In the genomic region with DNA sequence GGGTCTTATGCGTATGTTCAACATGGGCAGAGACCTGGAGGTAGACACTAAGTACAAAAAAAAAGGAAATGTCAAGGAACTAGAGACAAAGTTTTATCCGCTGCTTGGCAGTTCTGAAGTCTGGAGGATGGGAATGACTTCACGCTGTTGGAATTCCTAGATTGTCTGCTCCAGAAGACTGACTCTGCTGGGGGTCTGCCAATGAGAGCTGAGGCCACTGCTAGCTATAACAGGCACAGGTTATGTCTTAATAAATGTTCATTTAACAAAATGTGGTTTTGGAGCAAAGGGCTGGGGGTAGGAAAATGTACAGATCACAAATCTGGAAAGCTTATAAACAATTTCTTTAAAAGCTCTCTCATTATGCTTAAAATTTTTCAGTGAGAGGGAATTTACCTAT, we compare ENCODE assay signal across 16 cellular contexts. TPM values are rescaled to one million over a fixed set of nuclear protein-coding genes. Genes with fewer than 3 reads are reported as not detected.
A peak's percentile ranks its signal among the peaks of the same experiment; 100 is the strongest.
DNase-seq lines count a peak whose midpoint lies in the region; ATAC-seq and TF ChIP-seq lines count a peak whose summit lies in the region.
"Had no signal": no experiment of that assay in that cellular context is flagged by ENCODE, and none has a peak within 500 bp of the region (broad histone marks: within the 10 kb centered on the region; RNA-seq: fewer than 3 reads in every experiment).

No MANE protein-coding gene starts in this region.

- no peaks in the 10 kb centered on the region for H3K9me3 ChIP-seq in colonic mucosa

- intact Hi-C loops in left cardiac atrium (cut with DNase I), result no loop called here
- intact Hi-C loops in Right ventricle myocardium inferior (cut with DNase I), result no loop called here
- intact Hi-C loops in colonic mucosa (cut with DNase I), result no loop called here

- no peak overlapping the region for H3K27ac ChIP-seq in caudate nucleus (ENCODE audit: low read depth, low read length)
- no peak overlapping the region for H3K27ac ChIP-seq in colonic mucosa
- H3K27ac ChIP-seq: cardiac muscle cell had no signal

- no peaks in the 10 kb centered on the region for H3K27me3 ChIP-seq in colonic mucosa
- H3K27me3 ChIP-seq: cardiac muscle cell had no signal

- peaks cover 2% of the 10 kb centered on the region for H3K36me3 Mint-ChIP-seq in effector memory CD8-positive, alpha-beta T cell (ENCODE audit: insufficient read depth)

- H3K9ac ChIP-seq in colonic mucosa (ENCODE audit: low read depth in 2 of 2, low read length in 2 of 2), result no peak overlapping the region

- no peaks in the 10 kb centered on the region for H3K36me3 ChIP-seq in colonic mucosa
- H3K36me3 ChIP-seq: cardiac muscle cell had no signal

- H3K27ac Mint-ChIP-seq in effector memory CD8-positive, alpha-beta T cell, result no peak overlapping the region

- ATAC-seq in left cardiac atrium (peak; percentile 75 to 78), Right ventricle myocardium inferior (no peak)
- ATAC-seq in effector memory CD8-positive, alpha-beta T cell (replicated peaks), result no peak
- ATAC-seq: activated T-cell treated with anti-CD3 and anti-CD28 coated beads, Interleukin-2, amount 50 U/mL, for 4 hours had no signal

- DNase-seq in left cardiac atrium (no peak), Right ventricle myocardium inferior (ENCODE audit: missing footprints) (no peak), astrocyte of the hippocampus (ENCODE audit: low read depth, low spot score) (peak; percentile 92), medulla oblongata (ENCODE audit: extremely low spot score) (peak; percentile 22), GDM1 (lab: John Stamatoyannopoulos, UW) (no peak), caudate nucleus (lab: John Stamatoyannopoulos, UW) (no peak), colonic mucosa (no peak)
- DNase-seq in effector memory CD8-positive, alpha-beta T cell, result no peak
- DNase-seq: activated CD4-positive, CD25-positive, alpha-beta regulatory T cell treated with anti-CD3 and anti-CD28 coated beads, Interleukin-2, amount 50 U/mL, for 72 hours; activated T-cell treated with anti-CD3 and anti-CD28 coated beads, Interleukin-2, amount 50 U/mL, for 4 hours; DMS79 treated with DMSO at 0.1 percent for 48 hours; NCI-H1105 treated with DMSO at 0.1 percent for 48 hours had no signal

- TF ChIP-seq CTCF in colonic mucosa (IDR thresholded peaks at IDR 0.05), result no peak

- H3K9me3 Mint-ChIP-seq in effector memory CD8-positive, alpha-beta T cell, result no peaks in the 10 kb centered on the region
- H3K9me3 Mint-ChIP-seq: activated T-cell treated with anti-CD3 and anti-CD28 coated beads, Interleukin-2, amount 50 U/mL, for 4 hours had no signal

- H3K4me1 ChIP-seq in colonic mucosa, result no peaks in the 10 kb centered on the region

- no peak overlapping the region for H3K4me3 Mint-ChIP-seq in effector memory CD8-positive, alpha-beta T cell
- H3K4me3 Mint-ChIP-seq: activated T-cell treated with anti-CD3 and anti-CD28 coated beads, Interleukin-2, amount 50 U/mL, for 4 hours had no signal

- H3K27me3 Mint-ChIP-seq in effector memory CD8-positive, alpha-beta T cell, result peaks cover 78 to 85% of the 10 kb centered on the region in 2 donors

- H3K4me1 Mint-ChIP-seq in effector memory CD8-positive, alpha-beta T cell (ENCODE audit: low read depth in 2 of 2), result peaks cover 1% of the 10 kb centered on the region in 2 donors

- no peak overlapping the region for H3K4me3 ChIP-seq in colonic mucosa
- H3K4me3 ChIP-seq: cardiac muscle cell had no signal

RNA-seq across cellular contexts. Expression of a gene that starts 5.9 kb away (rescaled TPM):
- total RNA-seq in left cardiac atrium (not detected), Right ventricle myocardium inferior (not detected), colonic mucosa (not detected)
- total RNA-seq: activated T-cell treated with anti-CD3 and anti-CD28 coated beads, Interleukin-2, amount 50 U/mL, for 4 hours; cardiac muscle cell; lower leg skin; pulmonary artery endothelial cell; SK-MEL-5 had no signal

RNA-seq across cellular contexts. Expression of a gene that starts 6.6 kb away (rescaled TPM):
- total RNA-seq in left cardiac atrium (10 to 100 TPM; 24.9 to 25.5 TPM), Right ventricle myocardium inferior (25.5 TPM), colonic mucosa (10 to 100 TPM; 49.5 to 66.9 TPM)

RNA-seq across cellular contexts. Expression of a gene that starts 21.3 kb away (rescaled TPM):
- total RNA-seq in left cardiac atrium, result not detected
- total RNA-seq in Right ventricle myocardium inferior, result not detected
- total RNA-seq in colonic mucosa, result under 1 TPM; 0.16 to 0.30 TPM
- total RNA-seq: activated T-cell treated with anti-CD3 and anti-CD28 coated beads, Interleukin-2, amount 50 U/mL, for 4 hours; cardiac muscle cell; pulmonary artery endothelial cell; SK-MEL-5 had no signal

RNA-seq across cellular contexts. Expression of a gene that starts 28.9 kb away (rescaled TPM):
- total RNA-seq in left cardiac atrium (not detected), Right ventricle myocardium inferior (not detected), colonic mucosa (not detected)
- total RNA-seq: activated T-cell treated with anti-CD3 and anti-CD28 coated beads, Interleukin-2, amount 50 U/mL, for 4 hours; cardiac muscle cell; lower leg skin; pulmonary artery endothelial cell; SK-MEL-5 had no signal

RNA-seq across cellular contexts. Expression of a gene that starts 33.5 kb away (rescaled TPM):
- total RNA-seq in left cardiac atrium (1 to 10 TPM in 1 of 2 donors, under 1 TPM in 1; 0.44 to 1.6 TPM), Right ventricle myocardium inferior (1.1 TPM), colonic mucosa (under 1 TPM in 1 of 2 donors, not detected in 1; 0.94 TPM)
- total RNA-seq: activated T-cell treated with anti-CD3 and anti-CD28 coated beads, Interleukin-2, amount 50 U/mL, for 4 hours; pulmonary artery endothelial cell; SK-MEL-5 had no signal

Comparison
In these comparisons a context has a peak if more than half of its experiments do, and no peak if none do; other contexts are left out.
1. ATAC-seq: peak in left cardiac atrium (2 of 2); none in Right ventricle myocardium inferior (single experiment) and effector memory CD8-positive, alpha-beta T cell (single experiment).
2. DNase-seq: peak in astrocyte of the hippocampus (single experiment) and medulla oblongata (single experiment); none in left cardiac atrium (single experiment), Right ventricle myocardium inferior (single experiment), GDM1 (single experiment), caudate nucleus (0 of 61), effector memory CD8-positive, alpha-beta T cell (0 of 3) and colonic mucosa (single experiment).